ENCODE assay signal across 12 cellular contexts in genomic region chr3:30577788-30578187, GRCh38. TPM values are rescaled to one million over a fixed set of nuclear protein-coding genes. Genes with fewer than 3 reads are reported as not detected.
DNase-seq lines count a peak whose midpoint lies in the region; ATAC-seq, FAIRE-seq and TF ChIP-seq lines count a peak whose summit lies in the region.
"Had no signal": no experiment of that assay in that cellular context is flagged by ENCODE, and none has a peak within 500 bp of the region (broad histone marks: within the 10 kb centered on the region; RNA-seq: fewer than 3 reads in every experiment).

No MANE protein-coding gene starts in this region.

- H3K4me1 Mint-ChIP-seq in MCF 10A (ENCODE audit: insufficient read depth, unreplicated experiment) (peaks cover 20% of the 10 kb centered on the region), astrocyte (ENCODE audit: low read depth, unreplicated experiment) (peaks cover 21% of the 10 kb centered on the region)
- H3K4me1 Mint-ChIP-seq in T-helper 2 cell treated with Interferon-gamma antibody and Interleukin-4, amounts not matched to agents 5 μg/mL and 100 μg/mL, for 36 hours (ENCODE audit: low read depth) = peaks cover 17% of the 10 kb centered on the region

- CTCF ChIA-PET in MCF 10A (lab: Yijun Ruan, JAX) = interaction anchor here (0.6 kb wide), 1 partner anchor 461 kb away, joined by 3 read pairs; no protein-coding TSS in a partner anchor

- no peaks in the 10 kb centered on the region for H4K20me1 ChIP-seq in astrocyte (ENCODE audit: insufficient read depth, low read length)

- TF ChIP-seq POLR2A in breast epithelium (IDR thresholded peaks at IDR 0.05) = no peak

- no TSS peak for BruUV-seq in MCF 10A (replicated peaks; lab: Mats Ljungman, UMichigan)

- H3K27ac ChIP-seq in breast epithelium = peak overlapping the region in 1 of 2 donors; percentile 49
- peak overlapping the region; percentile 35 for H3K27ac ChIP-seq in astrocyte (ENCODE audit: low read depth, low read length)
- H3K27ac ChIP-seq: HL-60, SJSA1 had no signal

- H3K4me1 ChIP-seq in breast epithelium = no peaks in the 10 kb centered on the region
- H3K4me1 ChIP-seq in astrocyte (ENCODE audit: insufficient read depth, low read length) = peaks cover 15% of the 10 kb centered on the region
- H3K4me1 ChIP-seq: SJSA1 had no signal

- H3K27me3 ChIP-seq in breast epithelium = no peaks in the 10 kb centered on the region
- no peaks in the 10 kb centered on the region for H3K27me3 ChIP-seq in astrocyte (ENCODE audit: insufficient read depth, low read length)
- H3K27me3 ChIP-seq: body of pancreas, SJSA1 had no signal

- ATAC-seq in HG02884 (IDR thresholded peaks at IDR 0.05; ENCODE audit: unreplicated experiment) = peak; percentile 90

- no peak overlapping the region for H3K4me3 Mint-ChIP-seq in MCF 10A (ENCODE audit: unreplicated experiment)
- no peak overlapping the region for H3K4me3 Mint-ChIP-seq in astrocyte (ENCODE audit: unreplicated experiment)
- H3K4me3 Mint-ChIP-seq in T-helper 2 cell treated with Interferon-gamma antibody and Interleukin-4, amounts not matched to agents 5 μg/mL and 100 μg/mL, for 36 hours = no peak overlapping the region

- H2AFZ ChIP-seq in astrocyte (ENCODE audit: low read depth, low read length) = no peak overlapping the region

- DNase-seq in MCF 10A (ENCODE audit: unreplicated experiment) (no peak), breast epithelium (ENCODE audit: low spot score in 2 of 2) (no peak), astrocyte (ENCODE audit: low read depth) (no peak), NAMALWA (ENCODE audit: low spot score) (no peak), iPS-NIHi7 (ENCODE audit: extremely low spot score) (no peak)
- no peak for DNase-seq in T-helper 2 cell treated with Interferon-gamma antibody and Interleukin-4, amounts not matched to agents 5 μg/mL and 100 μg/mL, for 36 hours (ENCODE audit: low spot score)
- no peak for DNase-seq in stimulated activated CD4-positive, alpha-beta T cell treated with anti-CD3 and anti-CD28 coated beads, Interleukin-2, amount 100 ng/mL, for 24 hours
- DNase-seq: NCI-H1694 had no signal

- H3K9ac ChIP-seq in astrocyte (ENCODE audit: low read length) = no peak overlapping the region

- peak overlapping the region; percentile 70 for H3K27ac Mint-ChIP-seq in MCF 10A (ENCODE audit: low read depth, unreplicated experiment)
- no peak overlapping the region for H3K27ac Mint-ChIP-seq in astrocyte (ENCODE audit: unreplicated experiment)
- H3K27ac Mint-ChIP-seq in T-helper 2 cell treated with Interferon-gamma antibody and Interleukin-4, amounts not matched to agents 5 μg/mL and 100 μg/mL, for 36 hours = no peak overlapping the region

- POLR2A ChIA-PET in MCF 10A (lab: Yijun Ruan, JAX) = interaction anchor here (1.7 to 2.6 kb wide), 6 partner anchors 17 to 236 kb away, joined by 4 to 12 read pairs (median 7); partner anchors contain the start of gene TGFBR2

- peak; percentile 56 for FAIRE-seq in astrocyte (lab: Jason Lieb, UNC)

- H3K36me3 Mint-ChIP-seq in MCF 10A (ENCODE audit: insufficient read depth, unreplicated experiment) (no peaks in the 10 kb centered on the region), astrocyte (ENCODE audit: low read depth, unreplicated experiment) (no peaks in the 10 kb centered on the region)
- H3K36me3 Mint-ChIP-seq in T-helper 2 cell treated with Interferon-gamma antibody and Interleukin-4, amounts not matched to agents 5 μg/mL and 100 μg/mL, for 36 hours (ENCODE audit: low read depth) = no peaks in the 10 kb centered on the region

- H3K79me2 ChIP-seq in astrocyte (ENCODE audit: insufficient read depth, low read length) = no peaks in the 10 kb centered on the region

- intact Hi-C loops in MCF 10A (cut with micrococcal nuclease) = no loop called here
- intact Hi-C loops in breast epithelium (cut with DNase I; ENCODE audit: low total_unique reads) = no loop called here

- H3K9me3 Mint-ChIP-seq in MCF 10A (ENCODE audit: unreplicated experiment) (no peaks in the 10 kb centered on the region), astrocyte (ENCODE audit: unreplicated experiment) (no peaks in the 10 kb centered on the region)
- no peaks in the 10 kb centered on the region for H3K9me3 Mint-ChIP-seq in T-helper 2 cell treated with Interferon-gamma antibody and Interleukin-4, amounts not matched to agents 5 μg/mL and 100 μg/mL, for 36 hours

- no peaks in the 10 kb centered on the region for H3K27me3 Mint-ChIP-seq in MCF 10A (ENCODE audit: insufficient read depth, unreplicated experiment)
- H3K27me3 Mint-ChIP-seq in astrocyte (ENCODE audit: low read depth, unreplicated experiment) = no peaks in the 10 kb centered on the region
- H3K27me3 Mint-ChIP-seq in T-helper 2 cell treated with Interferon-gamma antibody and Interleukin-4, amounts not matched to agents 5 μg/mL and 100 μg/mL, for 36 hours (ENCODE audit: low read depth) = no peaks in the 10 kb centered on the region

- no peaks in the 10 kb centered on the region for H3K9me3 ChIP-seq in breast epithelium
- H3K9me3 ChIP-seq in astrocyte (ENCODE audit: insufficient read depth, low read depth, low read length) = no peaks in the 10 kb centered on the region
- H3K9me3 ChIP-seq: body of pancreas, SJSA1 had no signal

- H3K36me3 ChIP-seq in breast epithelium (no peaks in the 10 kb centered on the region), astrocyte (ENCODE audit: insufficient read depth, low read length) (no peaks in the 10 kb centered on the region)
- H3K36me3 ChIP-seq: SJSA1 had no signal

- no peak overlapping the region for H3K4me3 ChIP-seq in breast epithelium
- H3K4me3 ChIP-seq in astrocyte (ENCODE audit: insufficient read depth, low read depth, low read length) = no peak overlapping the region
- H3K4me3 ChIP-seq: body of pancreas, SJSA1 had no signal

- peak overlapping the region; percentile 33 for H3K4me2 ChIP-seq in astrocyte (ENCODE audit: low read length)

- TF ChIP-seq CTCF in MCF 10A (IDR thresholded peaks at IDR 0.05; ENCODE audit: unreplicated experiment) (no peak), breast epithelium (IDR thresholded peaks at IDR 0.05) (no peak), astrocyte (IDR thresholded peaks at IDR 0.05; ENCODE audit: insufficient read depth, low read depth, low read length) (no peak)

RNA-seq across cellular contexts. Expression of gene TGFBR2, which starts 28.6 kb away (rescaled TPM):
- 103 and 104 TPM in 2 replicates for total RNA-seq in MCF 10A (2022)
- 100 to 1,000 TPM; 205 to 281 (median 243) TPM for total RNA-seq in breast epithelium
- 39.9 and 44.1 TPM in 2 replicates for total RNA-seq in astrocyte
